Comparison of ENCODE assay signal across 9 cellular contexts in the genomic region with DNA sequence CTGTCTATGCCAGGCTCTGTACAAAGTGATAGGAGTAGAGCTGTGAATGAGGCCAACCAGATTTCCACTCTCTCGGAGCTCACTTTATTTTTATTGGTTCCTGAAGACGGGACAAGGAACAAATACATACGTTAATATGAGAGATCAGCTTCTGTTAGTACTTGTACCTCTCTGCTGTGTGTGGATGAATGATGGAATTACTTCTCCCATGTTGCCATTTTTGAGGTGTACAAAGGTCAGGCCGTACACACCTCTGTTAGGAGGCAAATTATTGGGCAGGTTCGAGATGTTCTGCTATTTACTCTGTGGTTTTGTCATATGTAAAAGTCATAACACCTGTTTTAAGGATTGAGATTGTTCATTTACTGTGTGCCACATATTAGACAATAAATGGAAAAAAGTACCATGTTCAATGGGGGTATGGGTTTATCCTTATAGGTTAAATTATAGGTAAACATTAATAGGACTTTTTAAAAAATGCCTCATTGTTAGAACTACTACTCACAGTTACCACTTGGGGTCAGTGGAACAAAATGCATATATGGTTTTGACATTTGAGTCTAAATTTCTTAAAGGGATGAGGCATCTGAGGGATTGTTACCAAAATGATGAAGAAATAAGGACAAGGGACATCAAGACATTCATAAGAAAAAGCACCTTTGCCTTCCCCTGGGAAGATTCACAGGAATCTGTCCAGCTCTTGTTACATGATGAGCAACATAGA. TPM values are rescaled to one million over a fixed set of nuclear protein-coding genes. Genes with fewer than 3 reads are reported as not detected.
DNase-seq lines count a peak whose midpoint lies in the region; TF ChIP-seq lines count a peak whose summit lies in the region.
"Had no signal": no experiment of that assay in that cellular context is flagged by ENCODE, and none has a peak within 500 bp of the region (broad histone marks: within the 10 kb centered on the region; RNA-seq: fewer than 3 reads in every experiment).

No MANE protein-coding gene starts in this region.

- H3K9ac ChIP-seq in KMS-11, result no peak overlapping the region

- TF ChIP-seq POLR2A in breast epithelium (IDR thresholded peaks at IDR 0.05), result no peak

- H4K20me1 ChIP-seq in KMS-11 (ENCODE audit: insufficient read depth) (no peaks in the 10 kb centered on the region), osteoblast (ENCODE audit: insufficient read depth, low read length) (peaks cover 3% of the 10 kb centered on the region)

- H3K79me2 ChIP-seq in KMS-11 (ENCODE audit: insufficient read depth, low read depth) (no peaks in the 10 kb centered on the region), osteoblast (ENCODE audit: insufficient read depth, low read length) (peaks cover 18% of the 10 kb centered on the region)

- no peaks in the 10 kb centered on the region for H3K36me3 ChIP-seq in KMS-11 (ENCODE audit: insufficient read depth)
- H3K36me3 ChIP-seq in breast epithelium, result no peaks in the 10 kb centered on the region
- no peaks in the 10 kb centered on the region for H3K36me3 ChIP-seq in osteoblast (ENCODE audit: insufficient read depth, low read length)
- H3K36me3 ChIP-seq: neutrophil had no signal

- H3K9me3 ChIP-seq in breast epithelium, result no peaks in the 10 kb centered on the region
- no peaks in the 10 kb centered on the region for H3K9me3 ChIP-seq in osteoblast (ENCODE audit: low read depth, low read length)
- H3K9me3 ChIP-seq: neutrophil had no signal

- intact Hi-C loops in breast epithelium (cut with DNase I; ENCODE audit: low total_unique reads), result no loop called here

- DNase-seq in EH (ENCODE audit: low read depth), result peak; percentile 28
- DNase-seq in breast epithelium (ENCODE audit: low spot score in 2 of 2), result no peak
- peak; percentile 82 for DNase-seq in osteoblast (ENCODE audit: insufficient read length, low spot score, missing footprints)
- no peak for DNase-seq in SHP77 (lab: John Stamatoyannopoulos, UW)
- no peak for DNase-seq in NCI-H2081 treated with DMSO at 0.1 percent for 48 hours (lab: John Stamatoyannopoulos, UW)
- no peak for DNase-seq in NCI-H2029 treated with DMSO at 0.1 percent for 48 hours (lab: John Stamatoyannopoulos, UW)
- no peak for DNase-seq in G401 (ENCODE audit: low spot score)

- peaks cover 7% of the 10 kb centered on the region for H3K4me1 ChIP-seq in KMS-11 (ENCODE audit: low read depth, poor library complexity, severe bottlenecking)
- H3K4me1 ChIP-seq in breast epithelium, result peaks cover 0 to 7% of the 10 kb centered on the region in 2 donors
- peaks cover 24% of the 10 kb centered on the region for H3K4me1 ChIP-seq in osteoblast (ENCODE audit: insufficient read depth, low read length)

- no peak overlapping the region for H3K27ac ChIP-seq in KMS-11
- H3K27ac ChIP-seq in breast epithelium, result peak overlapping the region; percentile 98 to 99
- H3K27ac ChIP-seq in osteoblast (ENCODE audit: low read depth, low read length), result peak overlapping the region; percentile 87

- TF ChIP-seq CTCF in KMS-11 (conservative IDR thresholded peaks at IDR 0.05; ENCODE audit: low read depth, low read length) (peak; percentile 28), breast epithelium (IDR thresholded peaks at IDR 0.05) (peak in 1 of 3 donors; percentile 24), osteoblast (IDR thresholded peaks at IDR 0.05; ENCODE audit: extremely low read depth, low read depth, low read length) (peak; percentile 34)

- H2AFZ ChIP-seq in KMS-11 (ENCODE audit: low read depth), result no peak overlapping the region
- H2AFZ ChIP-seq in osteoblast (ENCODE audit: low read length), result no peak overlapping the region

- H3K27me3 ChIP-seq in KMS-11 (ENCODE audit: insufficient read depth, low read depth) (no peaks in the 10 kb centered on the region), breast epithelium (no peaks in the 10 kb centered on the region), osteoblast (ENCODE audit: insufficient read depth, low read length) (no peaks in the 10 kb centered on the region)

- in situ Hi-C loops in G401 (cut with HindIII; ENCODE audit: low sequenced_read_pairs), result no loop called here

- H3K4me2 ChIP-seq in KMS-11 (no peak overlapping the region), osteoblast (ENCODE audit: insufficient read depth, low read length) (peak overlapping the region; percentile 78)

- H3K4me3 ChIP-seq in KMS-11 (IDR thresholded peaks at IDR 0.05; ENCODE audit: insufficient read depth, low read depth, low read length), result no peak overlapping the region
- peak overlapping the region; percentile 79 to 88 (median 79) for H3K4me3 ChIP-seq in breast epithelium
- H3K4me3 ChIP-seq in osteoblast (ENCODE audit: insufficient read depth, low read length), result peak overlapping the region; percentile 77

RNA-seq across cellular contexts. Expression of gene WBP11, which starts 26.9 kb away (rescaled TPM):
- 10 to 100 TPM; 20.3 to 22.8 (median 22.1) TPM for total RNA-seq in breast epithelium
- total RNA-seq in osteoblast, result 10.3 and 19.5 TPM in 2 replicates
- total RNA-seq in G401 (2014; rRNA removed; shearing (Covaris generic)), result 17.8 and 18.4 TPM in 2 replicates

RNA-seq across cellular contexts. Expression of gene C12orf60, which starts 27.1 kb away (rescaled TPM):
- 1 to 10 TPM; 1.4 to 2.3 (median 1.6) TPM for total RNA-seq in breast epithelium
- 0.59 and 0.72 TPM in 2 replicates for total RNA-seq in osteoblast
- total RNA-seq in G401 (2014; rRNA removed; shearing (Covaris generic)), result 1.6 and 2.6 TPM in 2 replicates

RNA-seq across cellular contexts. Expression of gene SMCO3, which starts 37.6 kb away (rescaled TPM):
- total RNA-seq in breast epithelium, result under 1 TPM in 2 of 3 donors, not detected in 1; 0.33 to 0.59 TPM
- under 0.01 TPM in 1 of 2 replicates, not detected in the other for total RNA-seq in osteoblast
- not detected in 2 replicates for total RNA-seq in G401 (2014; rRNA removed; shearing (Covaris generic))

Comparison
In these comparisons a context has a peak if more than half of its experiments do, and no peak if none do; other contexts are left out.
1. DNase-seq: peak in EH (single experiment) and osteoblast (single experiment); none in breast epithelium (0 of 2), SHP77 (0 of 2), NCI-H2081 treated with DMSO at 0.1 percent for 48 hours (single experiment), NCI-H2029 treated with DMSO at 0.1 percent for 48 hours (single experiment) and G401 (single experiment).